1 cellular context compared by ENCODE assay signal in the genomic region with DNA sequence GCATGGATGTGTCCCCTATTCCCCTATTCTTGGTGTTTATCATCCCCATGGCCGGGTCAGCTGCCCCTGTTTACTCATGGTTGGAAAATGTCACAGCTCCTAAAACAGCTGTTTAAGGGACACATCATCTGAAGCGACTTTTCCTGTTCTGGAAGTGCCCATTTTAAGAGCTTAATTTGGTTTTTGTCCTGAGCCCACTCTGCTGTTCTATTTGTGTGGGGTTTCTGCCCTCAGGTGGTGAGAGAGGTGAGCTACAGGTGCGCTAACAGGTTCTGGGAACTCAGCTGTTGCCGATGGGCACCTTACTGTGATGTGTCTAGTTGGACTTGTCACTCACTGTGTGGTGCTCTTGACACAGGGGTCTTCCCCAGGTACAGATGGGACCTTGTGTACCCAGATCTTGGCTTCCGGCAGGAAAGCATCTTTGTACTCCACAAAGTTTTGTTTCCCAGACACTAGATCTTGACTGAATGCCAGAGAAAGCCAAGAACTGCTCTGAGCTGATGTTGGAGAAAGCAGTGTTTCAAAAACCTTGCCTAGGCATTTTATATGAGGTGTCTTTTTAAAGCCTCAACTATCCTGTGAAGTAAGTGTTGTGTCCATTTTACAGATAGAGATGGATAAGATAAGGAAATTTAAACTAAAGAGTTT.
A peak's percentile ranks its signal among the peaks of the same experiment; 100 is the strongest.
TF ChIP-seq lines count a peak whose summit lies in the region.

No MANE protein-coding gene starts in this region.

TF ChIP-seq in K562, 482 proteins besides CTCF, POLR2A, EP300 and RAD21 (continued from another document):
- TF ChIP-seq TFAM (CRISPR knock-in tag; conservative IDR thresholded peaks at IDR 0.05): no peak
- no peak for TF ChIP-seq TGIF2 (CRISPR knock-in tag; IDR thresholded peaks at IDR 0.05)
- TF ChIP-seq, protein P1, sequence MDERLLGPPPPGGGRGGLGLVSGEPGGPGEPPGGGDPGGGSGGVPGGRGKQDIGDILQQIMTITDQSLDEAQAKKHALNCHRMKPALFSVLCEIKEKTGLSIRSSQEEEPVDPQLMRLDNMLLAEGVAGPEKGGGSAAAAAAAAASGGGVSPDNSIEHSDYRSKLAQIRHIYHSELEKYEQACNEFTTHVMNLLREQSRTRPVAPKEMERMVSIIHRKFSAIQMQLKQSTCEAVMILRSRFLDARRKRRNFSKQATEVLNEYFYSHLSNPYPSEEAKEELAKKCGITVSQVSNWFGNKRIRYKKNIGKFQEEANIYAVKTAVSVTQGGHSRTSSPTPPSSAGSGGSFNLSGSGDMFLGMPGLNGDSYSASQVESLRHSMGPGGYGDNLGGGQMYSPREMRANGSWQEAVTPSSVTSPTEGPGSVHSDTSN (CRISPR knock-in tag; IDR thresholded peaks at IDR 0.05; ENCODE audit: low read depth): no peak
- TF ChIP-seq, protein P1 (tag; conservative IDR thresholded peaks at IDR 0.05; ENCODE audit: low read depth): no peak
- TF ChIP-seq ZNF644 (tag; IDR thresholded peaks at IDR 0.05; ENCODE audit: low read depth): no peak
- no peak for TF ChIP-seq ZBTB11 (CRISPR knock-in tag; IDR thresholded peaks at IDR 0.05)
- TF ChIP-seq, protein P2, sequence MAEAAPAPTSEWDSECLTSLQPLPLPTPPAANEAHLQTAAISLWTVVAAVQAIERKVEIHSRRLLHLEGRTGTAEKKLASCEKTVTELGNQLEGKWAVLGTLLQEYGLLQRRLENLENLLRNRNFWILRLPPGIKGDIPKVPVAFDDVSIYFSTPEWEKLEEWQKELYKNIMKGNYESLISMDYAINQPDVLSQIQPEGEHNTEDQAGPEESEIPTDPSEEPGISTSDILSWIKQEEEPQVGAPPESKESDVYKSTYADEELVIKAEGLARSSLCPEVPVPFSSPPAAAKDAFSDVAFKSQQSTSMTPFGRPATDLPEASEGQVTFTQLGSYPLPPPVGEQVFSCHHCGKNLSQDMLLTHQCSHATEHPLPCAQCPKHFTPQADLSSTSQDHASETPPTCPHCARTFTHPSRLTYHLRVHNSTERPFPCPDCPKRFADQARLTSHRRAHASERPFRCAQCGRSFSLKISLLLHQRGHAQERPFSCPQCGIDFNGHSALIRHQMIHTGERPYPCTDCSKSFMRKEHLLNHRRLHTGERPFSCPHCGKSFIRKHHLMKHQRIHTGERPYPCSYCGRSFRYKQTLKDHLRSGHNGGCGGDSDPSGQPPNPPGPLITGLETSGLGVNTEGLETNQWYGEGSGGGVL (CRISPR knock-in tag; IDR thresholded peaks at IDR 0.05): no peak
- TF ChIP-seq CHD2 (IDR thresholded peaks at IDR 0.05; ENCODE audit: low read depth, low read length): no peak
- TF ChIP-seq TAF9B (IDR thresholded peaks at IDR 0.05; ENCODE audit: partially characterized antibody): no peak
- no peak for TF ChIP-seq AFF4 (CRISPR knock-in tag; IDR thresholded peaks at IDR 0.05)
- no peak for TF ChIP-seq HLTF (IDR thresholded peaks at IDR 0.05)
- TF ChIP-seq HDAC3 (IDR thresholded peaks at IDR 0.05; ENCODE audit: borderline replicate concordance, partially characterized antibody): no peak
- no peak for TF ChIP-seq ZFP30 (CRISPR knock-in tag; IDR thresholded peaks at IDR 0.05; ENCODE audit: borderline replicate concordance)
- TF ChIP-seq TFAP4 (CRISPR knock-in tag; IDR thresholded peaks at IDR 0.05; ENCODE audit: borderline replicate concordance): peak; percentile 36; the same call in 1 of the 2 replicates
